In the genomic region with DNA sequence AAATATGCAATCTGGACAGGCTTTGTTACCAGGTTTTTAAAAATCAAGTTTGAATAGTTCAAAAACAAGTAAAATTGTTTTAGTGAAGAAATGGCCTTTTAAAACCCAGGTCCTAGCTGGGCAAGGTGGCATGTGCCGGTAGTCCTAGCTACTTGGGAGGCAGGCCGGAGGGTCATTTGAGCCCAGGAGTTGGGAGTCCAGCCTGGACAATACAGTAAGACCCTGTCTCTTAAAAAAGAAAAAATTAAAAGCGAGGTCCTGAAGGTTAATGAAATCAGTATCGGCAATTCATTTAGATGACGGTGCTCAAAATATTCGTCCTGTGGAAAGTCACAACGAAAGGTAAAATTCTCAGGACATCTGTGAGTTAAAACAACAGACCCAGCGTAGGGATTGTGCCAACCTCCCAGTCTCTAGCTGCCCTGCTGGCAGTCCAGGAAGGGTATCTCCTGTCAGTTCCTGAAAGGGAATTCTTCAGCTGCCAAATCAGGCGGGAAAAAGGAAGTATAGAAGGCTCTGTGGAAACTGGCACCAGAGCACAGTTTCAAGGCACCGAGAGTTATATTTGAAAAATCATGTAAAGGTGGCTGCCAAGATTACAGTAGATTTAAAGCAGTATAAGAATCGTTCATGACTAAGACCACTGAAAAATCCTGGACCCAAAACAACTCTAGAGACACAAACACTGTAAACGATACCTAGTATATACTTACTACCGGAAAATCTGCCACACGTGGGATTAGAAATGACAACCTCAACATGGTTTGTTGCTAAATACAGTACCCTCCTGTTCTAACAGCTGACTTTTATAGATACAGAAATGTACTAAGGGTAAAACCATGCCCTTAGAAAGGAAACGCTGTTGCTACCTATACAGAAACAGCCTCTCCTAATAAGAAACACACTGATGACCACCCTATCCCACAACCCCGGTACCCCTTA, we compare ENCODE assay signal across 8 cellular contexts. TPM values are rescaled to one million over a fixed set of nuclear protein-coding genes. Genes with fewer than 3 reads are reported as not detected.
A peak's percentile ranks its signal among the peaks of the same experiment; 100 is the strongest.
DNase-seq lines count a peak whose midpoint lies in the region; ATAC-seq and TF ChIP-seq lines count a peak whose summit lies in the region.

No MANE protein-coding gene starts in this region.

- H3K9me3 Mint-ChIP-seq in WTC11 (no peaks in the 10 kb centered on the region), glutamatergic neuron (ENCODE audit: unreplicated experiment) (peaks cover 11% of the 10 kb centered on the region)

- peak overlapping the region; percentile 30 to 65; a peak in 3 of 4 replicates for H3K4me3 ChIP-seq in DND-41 (ENCODE audit: low read depth in 1 of 2, low read length in 2 of 2)
- peak overlapping the region; percentile 77 for H3K4me3 ChIP-seq in skeletal muscle cell (ENCODE audit: low read depth, low read length)

- H3K4me3 Mint-ChIP-seq in WTC11 = peak overlapping the region; percentile 77
- peak overlapping the region; percentile 81 for H3K4me3 Mint-ChIP-seq in glutamatergic neuron (ENCODE audit: unreplicated experiment)

- H3K79me2 ChIP-seq in DND-41 (ENCODE audit: insufficient read depth, low read length) = no peaks in the 10 kb centered on the region

- POLR2A ChIA-PET in WTC11 (lab: Charles Lee) = interaction anchor here (0.6 kb wide), 1 partner anchor 17 kb away, joined by 3 read pairs; no protein-coding TSS in a partner anchor

- peaks cover 25% of the 10 kb centered on the region for H3K27me3 Mint-ChIP-seq in WTC11 (ENCODE audit: low read depth)
- peaks cover 12% of the 10 kb centered on the region for H3K27me3 Mint-ChIP-seq in glutamatergic neuron (ENCODE audit: unreplicated experiment)

- peak; percentile 28; the same call in 2 of the 3 replicates for ATAC-seq in DND-41 (ENCODE audit: insufficient read depth, low read depth)
- peak; percentile 19 for ATAC-seq in HG03196 (IDR thresholded peaks at IDR 0.05; ENCODE audit: unreplicated experiment)
- no peak for ATAC-seq in WTC11
- no peak for ATAC-seq in HG02870 (IDR thresholded peaks at IDR 0.05; ENCODE audit: unreplicated experiment)

- peaks cover 6% of the 10 kb centered on the region for H3K36me3 Mint-ChIP-seq in WTC11
- no peaks in the 10 kb centered on the region for H3K36me3 Mint-ChIP-seq in glutamatergic neuron (ENCODE audit: unreplicated experiment)

- H3K27ac Mint-ChIP-seq in WTC11 = no peak overlapping the region
- peak overlapping the region; percentile 64 for H3K27ac Mint-ChIP-seq in glutamatergic neuron (ENCODE audit: unreplicated experiment)

- H3K9ac ChIP-seq in DND-41 (ENCODE audit: low read depth, low read length) = peak overlapping the region; percentile 59

- no peak for DNase-seq in DND-41
- no peak for DNase-seq in WTC11 (ENCODE audit: low spot score)
- no peak for DNase-seq in glutamatergic neuron
- DNase-seq in skeletal muscle cell (ENCODE audit: low read depth) = no peak
- DNase-seq in NCI-H1436 treated with DMSO at 0.1 percent for 48 hours (lab: John Stamatoyannopoulos, UW) = no peak
- no peak for DNase-seq in effector CD4-positive, alpha-beta T cell

- H3K4me2 ChIP-seq in DND-41 (ENCODE audit: insufficient read depth, low read length) = peak overlapping the region; percentile 97

- H3K27ac ChIP-seq in DND-41 (ENCODE audit: low read length) = no peak overlapping the region

- H3K4me1 Mint-ChIP-seq in WTC11 (peaks cover 35% of the 10 kb centered on the region), glutamatergic neuron (ENCODE audit: low read depth, unreplicated experiment) (peaks cover 8% of the 10 kb centered on the region)

- peak overlapping the region; percentile 84 for H2AFZ ChIP-seq in DND-41 (ENCODE audit: low read depth, low read length)

- H3K4me1 ChIP-seq in DND-41 (ENCODE audit: insufficient read depth, low read length) = peaks cover 21% of the 10 kb centered on the region

- H3K9me3 ChIP-seq in DND-41 (ENCODE audit: insufficient read depth, low read length, severe bottlenecking) = no peaks in the 10 kb centered on the region

- H3K27me3 ChIP-seq in DND-41 (ENCODE audit: insufficient read depth, low read length, poor library complexity) = peaks cover 41% of the 10 kb centered on the region

- H4K20me1 ChIP-seq in DND-41 (ENCODE audit: insufficient read depth, low read length) = no peaks in the 10 kb centered on the region

- no peaks in the 10 kb centered on the region for H3K36me3 ChIP-seq in DND-41 (ENCODE audit: insufficient read depth, low read length)

- CTCF ChIA-PET in WTC11 (lab: Charles Lee) = interaction anchor here (0.6 to 2.2 kb wide), 4 partner anchors 34 to 170 kb away, joined by 3 to 6 read pairs (median 3); no protein-coding TSS in a partner anchor

- TF ChIP-seq CTCF in DND-41 (IDR thresholded peaks at IDR 0.05; ENCODE audit: borderline replicate concordance, extremely low read depth, low read length, poor library complexity, severe bottlenecking) (no peak), WTC11 (IDR thresholded peaks at IDR 0.05) (no peak), glutamatergic neuron (IDR thresholded peaks at IDR 0.05; ENCODE audit: partially characterized antibody, unreplicated experiment) (no peak)

TF ChIP-seq in WTC11, 78 proteins besides CTCF, POLR2A, EP300 and RAD21:
- no peak for TF ChIP-seq PRRX2 (CRISPR knock-in tag; IDR thresholded peaks at IDR 0.05)
- peak; percentile 43; the same call in 1 of the 2 replicates for TF ChIP-seq ZNF121 (CRISPR knock-in tag; IDR thresholded peaks at IDR 0.05)

RNA-seq across cellular contexts. Expression of a gene that starts 1.2 kb away (rescaled TPM):
- total RNA-seq in WTC11 (2021) (23.6 to 29.0 TPM (median 23.6 TPM) in 3 replicates), glutamatergic neuron (ENCODE audit: unreplicated experiment) (6.8 TPM)

Comparison
In these comparisons a context has a peak if more than half of its experiments do, and no peak if none do; other contexts are left out.
1. ATAC-seq: peak in DND-41 (single experiment) and HG03196 (single experiment); none in WTC11 (single experiment) and HG02870 (single experiment).